Comparison of ENCODE assay signal across 24 cellular contexts in the genomic region with DNA sequence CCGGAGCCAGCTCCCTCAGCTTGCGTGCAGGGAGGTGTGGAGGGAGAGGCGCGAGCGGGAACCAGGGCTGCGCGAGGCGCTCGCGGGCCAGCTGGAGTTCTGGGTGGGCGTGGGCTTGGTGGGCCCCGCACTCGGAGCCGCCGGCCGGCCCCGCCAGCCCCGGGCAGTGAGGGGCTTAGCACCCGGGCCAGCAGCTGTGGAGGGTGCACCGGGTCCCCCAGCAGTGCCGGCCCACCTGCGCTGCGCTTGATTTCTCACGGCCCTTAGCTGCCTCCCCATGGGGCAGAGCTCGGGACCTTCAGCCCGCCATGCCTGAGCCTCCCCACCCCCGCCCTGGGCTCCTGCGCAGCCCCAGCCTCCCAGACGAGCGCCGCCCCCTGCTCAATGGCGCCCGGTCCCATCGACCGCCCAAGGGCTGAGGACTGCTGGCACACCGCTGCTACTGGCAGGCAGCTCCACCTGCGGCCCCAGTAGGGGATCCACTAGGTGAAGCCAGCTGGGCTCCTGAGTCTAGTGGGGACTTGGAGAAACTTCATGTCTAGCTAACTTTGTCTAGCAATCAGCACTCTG.
"Had no signal": no experiment of that assay in that cellular context is flagged by ENCODE, and none has a peak within 500 bp of the region (broad histone marks: within the 10 kb centered on the region; RNA-seq: fewer than 3 reads in every experiment).

No MANE protein-coding gene starts in this region.

- DNase-seq: colonic mucosa; cortex of kidney; dermis blood vessel endothelial cell; dorsolateral prefrontal cortex; effector CD4-positive, alpha-beta T cell; effector CD8-positive, alpha-beta T cell; effector memory CD4-positive, alpha-beta T cell; effector memory CD8-positive, alpha-beta T cell; endodermal cell; erythroblast; esophagus squamous epithelium; foreskin fibroblast; foreskin keratinocyte; foreskin melanocyte; gastrocnemius medialis; glutamatergic neuron; head of caudate nucleus; heart left ventricle had no signal

- H3K36me3 ChIP-seq: colonic mucosa, esophagus muscularis mucosa, esophagus squamous epithelium, gastrocnemius medialis, gastroesophageal sphincter, heart left ventricle had no signal

- H3K9me3 Mint-ChIP-seq: effector memory CD8-positive, alpha-beta T cell had no signal

- H3K27me3 ChIP-seq: colonic mucosa, esophagus muscularis mucosa, esophagus squamous epithelium, foreskin keratinocyte, gastrocnemius medialis had no signal

- H3K4me1 ChIP-seq: colonic mucosa, esophagus muscularis mucosa, esophagus squamous epithelium, foreskin keratinocyte, gastrocnemius medialis, gastroesophageal sphincter, heart left ventricle had no signal

- ATAC-seq: effector memory CD8-positive, alpha-beta T cell; esophagus mucosa; foreskin keratinocyte; gastrocnemius medialis; gastroesophageal sphincter; heart left ventricle had no signal

- H3K27me3 Mint-ChIP-seq: dendritic cell treated with granulocyte-macrophage colony-stimulating factor and Interleukin-4, amounts not matched to agents 40 ng/mL and 50 ng/mL, for 4 days had no signal

- H3K27ac Mint-ChIP-seq: dendritic cell treated with granulocyte-macrophage colony-stimulating factor and Interleukin-4, amounts not matched to agents 40 ng/mL and 50 ng/mL, for 4 days; effector memory CD8-positive, alpha-beta T cell; endodermal cell had no signal

- H3K4me3 ChIP-seq: colonic mucosa, coronary artery, dorsolateral prefrontal cortex, esophagus muscularis mucosa, esophagus squamous epithelium, gastrocnemius medialis, gastroesophageal sphincter, heart left ventricle had no signal

- H3K9me3 ChIP-seq: colonic mucosa, esophagus muscularis mucosa, gastrocnemius medialis, heart left ventricle had no signal

- H3K27ac ChIP-seq: colonic mucosa, coronary artery, dorsolateral prefrontal cortex, epithelial cell of prostate, esophagus muscularis mucosa, esophagus squamous epithelium, foreskin keratinocyte, gastrocnemius medialis, gastroesophageal sphincter, heart left ventricle had no signal

- H3K4me3 Mint-ChIP-seq: dendritic cell treated with granulocyte-macrophage colony-stimulating factor and Interleukin-4, amounts not matched to agents 40 ng/mL and 50 ng/mL, for 4 days; effector memory CD8-positive, alpha-beta T cell; endodermal cell had no signal
